In the genomic region with DNA sequence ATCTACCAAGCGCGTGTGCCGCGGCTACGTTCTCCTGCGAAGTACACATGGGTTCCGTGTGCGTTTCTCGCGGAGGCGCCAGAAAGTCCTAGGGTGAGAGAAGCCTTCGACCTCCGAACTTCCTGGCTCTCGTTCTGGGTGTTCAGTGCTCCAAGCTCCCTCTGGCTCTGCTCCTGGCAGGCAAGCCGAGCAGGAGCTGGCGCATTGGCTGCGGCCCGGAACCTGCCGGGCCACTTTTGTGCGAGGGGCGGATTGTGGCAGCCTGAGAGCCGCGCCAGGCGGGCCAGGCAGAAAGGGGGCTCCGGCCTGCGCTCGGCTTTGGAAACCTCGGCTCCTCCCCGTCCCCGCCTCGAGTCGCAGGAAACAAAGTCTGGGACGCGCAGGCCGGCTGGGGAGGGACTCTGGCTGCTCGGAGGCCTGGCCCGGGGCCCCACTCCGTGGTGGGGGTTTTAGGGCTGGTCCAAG, we compare ENCODE assay signal across 15 cellular contexts. TPM values are rescaled to one million over a fixed set of nuclear protein-coding genes. Genes with fewer than 3 reads are reported as not detected.
A peak's percentile ranks its signal among the peaks of the same experiment; 100 is the strongest.
DNase-seq lines count a peak whose midpoint lies in the region; ATAC-seq and TF ChIP-seq lines count a peak whose summit lies in the region.
"Had no signal": no experiment of that assay in that cellular context is flagged by ENCODE, and none has a peak within 500 bp of the region (broad histone marks: within the 10 kb centered on the region; RNA-seq: fewer than 3 reads in every experiment).

No MANE protein-coding gene starts in this region.

- H3K4me3 ChIP-seq in ectodermal cell (ENCODE audit: insufficient read depth, low read depth, low read length): peak overlapping the region; percentile 11
- no peak overlapping the region for H3K4me3 ChIP-seq in lower leg skin (ENCODE audit: low read depth, poor library complexity, severe bottlenecking)
- peak overlapping the region; percentile 13 to 55 (median 26) for H3K4me3 ChIP-seq in subcutaneous abdominal adipose tissue (ENCODE audit: low read depth in 1 of 5, low read length in 5 of 5)
- H3K4me3 ChIP-seq in body of pancreas: no peak overlapping the region
- H3K4me3 ChIP-seq: thoracic aorta had no signal

- H3K36me3 ChIP-seq in ectodermal cell (ENCODE audit: control insufficient read depth, insufficient read depth, low read length) (no peaks in the 10 kb centered on the region), subcutaneous abdominal adipose tissue (ENCODE audit: control insufficient read depth in 5 of 5, insufficient read depth in 5 of 5, low read length in 5 of 5) (no peaks in the 10 kb centered on the region), body of pancreas (replicated peaks in 1 of 2; ENCODE audit: insufficient read depth in 1 of 2, low read depth in 2 of 2) (no peaks in the 10 kb centered on the region)
- H3K36me3 ChIP-seq: esophagus squamous epithelium, thoracic aorta had no signal

- H3K27ac ChIP-seq in ectodermal cell (ENCODE audit: insufficient read depth, low read depth, low read length, poor library complexity, severe bottlenecking) (no peak overlapping the region), subcutaneous abdominal adipose tissue (ENCODE audit: low read depth, low read length) (no peak overlapping the region), body of pancreas (no peak overlapping the region)
- H3K27ac ChIP-seq: esophagus squamous epithelium, thoracic aorta had no signal

- peak overlapping the region; percentile 79 for H3K27ac Mint-ChIP-seq in activated CD4-positive, alpha-beta T cell treated with anti-CD3 and anti-CD28 coated beads, Interleukin-2, amount 10 ng/mL, durations not matched to agents 24 days and 14 days

- no peak for TF ChIP-seq POLR2A in lower leg skin (IDR thresholded peaks at IDR 0.05)
- no peak for TF ChIP-seq POLR2A in body of pancreas (IDR thresholded peaks at IDR 0.05)

- H3K27me3 Mint-ChIP-seq in activated CD4-positive, alpha-beta T cell treated with anti-CD3 and anti-CD28 coated beads, Interleukin-2, amount 10 ng/mL, durations not matched to agents 24 days and 14 days: peaks cover 78% of the 10 kb centered on the region

- no peak overlapping the region for H3K4me3 Mint-ChIP-seq in activated CD4-positive, alpha-beta T cell treated with anti-CD3 and anti-CD28 coated beads, Interleukin-2, amount 10 ng/mL, durations not matched to agents 24 days and 14 days

- ATAC-seq in body of pancreas: no peak
- ATAC-seq: HCT116 had no signal

- intact Hi-C loops in activated CD4-positive, alpha-beta T cell treated with anti-CD3 and anti-CD28 coated beads, Interleukin-2, amount 10 ng/mL, durations not matched to agents 24 days and 14 days (cut with micrococcal nuclease): loop anchor here (5.0 kb wide), 1 partner anchor 180 kb away; no protein-coding TSS in a partner anchor
- intact Hi-C loops in lower leg skin (cut with DNase I; ENCODE audit: low total_unique reads) (no loop called here), body of pancreas (cut with DNase I) (no loop called here)

- no peaks in the 10 kb centered on the region for H3K9me3 ChIP-seq in ectodermal cell (ENCODE audit: control insufficient read depth, low read length)
- H3K9me3 ChIP-seq in subcutaneous abdominal adipose tissue (ENCODE audit: control insufficient read depth in 5 of 5, low read length in 5 of 5): no peaks in the 10 kb centered on the region
- H3K9me3 ChIP-seq in body of pancreas: no peaks in the 10 kb centered on the region
- H3K9me3 ChIP-seq: esophagus squamous epithelium, thoracic aorta had no signal

- 1% methylated on average over 38 of the region's 38 CpGs for WGBS in ectodermal cell, 2 experiments
- WGBS in lower leg skin, 2 donors: 1 to 7% methylated on average over 22 to 38 of the region's 38 CpGs
- 2% methylated on average over 38 of the region's 38 CpGs; no CpG with 5 or more reads in 1 of the 2 donors for WGBS in body of pancreas, 2 donors

- H3K4me1 Mint-ChIP-seq in activated CD4-positive, alpha-beta T cell treated with anti-CD3 and anti-CD28 coated beads, Interleukin-2, amount 10 ng/mL, durations not matched to agents 24 days and 14 days: peaks cover 9% of the 10 kb centered on the region

- H3K9ac ChIP-seq in subcutaneous abdominal adipose tissue (ENCODE audit: low read length in 5 of 5): no peak overlapping the region

- H3K9me3 Mint-ChIP-seq in activated CD4-positive, alpha-beta T cell treated with anti-CD3 and anti-CD28 coated beads, Interleukin-2, amount 10 ng/mL, durations not matched to agents 24 days and 14 days: no peaks in the 10 kb centered on the region

- no peak for DNase-seq in activated CD4-positive, alpha-beta T cell treated with anti-CD3 and anti-CD28 coated beads, Interleukin-2, amount 10 ng/mL, durations not matched to agents 24 days and 14 days
- no peak for DNase-seq in activated CD4-positive, alpha-beta T cell treated with anti-CD3 and anti-CD28 coated beads for 4 hours
- DNase-seq in lower leg skin (ENCODE audit: low spot score in 2 of 2) (peak; percentile 28 to 90), body of pancreas (no peak), NK-92 (lab: John Stamatoyannopoulos, UW; ENCODE audit: unreplicated experiment) (no peak), NCI-H1417 (lab: John Stamatoyannopoulos, UW) (no peak)
- DNase-seq: esophagus squamous epithelium, kidney glomerular epithelial cell, NCI-H1694 treated with DMSO at 0.1 percent for 48 hours had no signal

- H3K27me3 ChIP-seq in ectodermal cell (ENCODE audit: control insufficient read depth, insufficient read depth, low read length, poor library complexity, severe bottlenecking): peaks cover 97% of the 10 kb centered on the region
- peaks cover 11 to 60% (median 41%) of the 10 kb centered on the region in 5 donors for H3K27me3 ChIP-seq in subcutaneous abdominal adipose tissue (ENCODE audit: control insufficient read depth in 5 of 5, insufficient read depth in 4 of 5, low read length in 5 of 5)
- peaks cover 0 to 38% of the 10 kb centered on the region in 2 donors for H3K27me3 ChIP-seq in body of pancreas

- TF ChIP-seq CTCF in lower leg skin (IDR thresholded peaks at IDR 0.05): no peak
- no peak for TF ChIP-seq CTCF in body of pancreas (IDR thresholded peaks at IDR 0.05)

- peaks cover 2% of the 10 kb centered on the region for H3K36me3 Mint-ChIP-seq in activated CD4-positive, alpha-beta T cell treated with anti-CD3 and anti-CD28 coated beads, Interleukin-2, amount 10 ng/mL, durations not matched to agents 24 days and 14 days (ENCODE audit: low read depth)

- H3K4me1 ChIP-seq in ectodermal cell (ENCODE audit: control insufficient read depth, insufficient read depth, low read length) (peaks cover 36% of the 10 kb centered on the region), subcutaneous abdominal adipose tissue (ENCODE audit: control insufficient read depth in 5 of 5, insufficient read depth in 5 of 5, low read length in 5 of 5) (peaks cover 3 to 24% (median 20%) of the 10 kb centered on the region in 5 donors), body of pancreas (peaks cover 15% of the 10 kb centered on the region)

RNA-seq across cellular contexts. Expression of a gene that starts 9.6 kb away (rescaled TPM):
- total RNA-seq in activated CD4-positive, alpha-beta T cell treated with anti-CD3 and anti-CD28 coated beads, Interleukin-2, amount 10 ng/mL, durations not matched to agents 24 days and 14 days: not detected in 2 replicates
- 14.7 TPM for polyA plus RNA-seq in ectodermal cell (2013, experiment 1 of 4)
- 26.8 TPM for polyA plus RNA-seq in ectodermal cell (2013, experiment 2 of 4)
- 15.9 TPM for polyA plus RNA-seq in ectodermal cell (2013, experiment 3 of 4)
- 21.5 TPM for polyA plus RNA-seq in ectodermal cell (2013, experiment 4 of 4)
- 10 to 100 TPM in 1 of 4 donors, 1 to 10 TPM in 3; 3.7 to 10.4 (median 7.2) TPM for total RNA-seq in lower leg skin
- total RNA-seq in body of pancreas: not detected
- total RNA-seq: A673; activated CD8-positive, alpha-beta memory T cell treated with anti-CD3 and anti-CD28 coated beads for 36 hours; thoracic aorta had no signal

Comparison
In these comparisons a context has a peak if more than half of its experiments do, and no peak if none do; other contexts are left out.
1. DNase-seq: peak in lower leg skin (2 of 2); none in activated CD4-positive, alpha-beta T cell treated with anti-CD3 and anti-CD28 coated beads, Interleukin-2, amount 10 ng/mL, durations not matched to agents 24 days and 14 days (single experiment), activated CD4-positive, alpha-beta T cell treated with anti-CD3 and anti-CD28 coated beads for 4 hours (0 of 2), body of pancreas (0 of 4), NK-92 (single experiment) and NCI-H1417 (0 of 3).
2. H3K4me3 ChIP-seq: peak in ectodermal cell (single experiment) and subcutaneous abdominal adipose tissue (5 of 5); none in lower leg skin (single experiment) and body of pancreas (0 of 2).